In the genomic region with DNA sequence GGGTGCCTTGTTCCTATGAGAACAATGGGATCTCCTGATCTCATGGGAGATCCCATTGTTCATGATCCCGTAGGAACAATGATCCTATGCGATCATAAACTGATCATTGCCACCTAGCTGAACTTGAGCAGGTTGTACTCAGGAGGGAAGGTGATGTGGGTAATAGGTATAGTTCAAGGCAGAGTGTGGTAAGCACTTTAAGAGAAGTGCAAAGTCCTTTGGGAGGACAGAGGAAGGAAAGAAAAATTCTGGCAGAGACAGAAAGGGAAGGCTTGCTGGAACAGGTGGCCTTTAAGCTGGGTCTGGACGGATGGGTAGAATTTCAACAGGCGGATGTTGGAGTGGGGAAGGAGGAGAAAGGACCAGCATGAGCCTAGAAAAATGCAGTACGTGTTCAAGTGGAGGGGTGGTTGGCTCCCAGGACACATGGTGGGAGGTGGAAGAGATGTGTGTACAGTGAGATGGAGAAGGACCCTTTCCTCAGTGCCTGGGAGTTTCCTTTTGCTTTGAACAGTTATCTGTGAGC, we compare ENCODE assay signal across 22 cellular contexts. TPM values are rescaled to one million over a fixed set of nuclear protein-coding genes. Genes with fewer than 3 reads are reported as not detected.
DNase-seq lines count a peak whose midpoint lies in the region; ATAC-seq and TF ChIP-seq lines count a peak whose summit lies in the region.
"Had no signal": no experiment of that assay in that cellular context is flagged by ENCODE, and none has a peak within 500 bp of the region (broad histone marks: within the 10 kb centered on the region; RNA-seq: fewer than 3 reads in every experiment).

No MANE protein-coding gene starts in this region.

- no peaks in the 10 kb centered on the region for H3K36me3 Mint-ChIP-seq in activated naive CD4-positive, alpha-beta T cell treated with anti-CD3 and anti-CD28 coated beads, Interleukin-2, amount 50 U/mL, for 24 hours
- no peaks in the 10 kb centered on the region for H3K36me3 Mint-ChIP-seq in activated naive CD4-positive, alpha-beta T cell treated with anti-CD3 and anti-CD28 coated beads, Interleukin-2, amount 10 ng/mL, durations not matched to agents 7 days and 5 days
- H3K36me3 Mint-ChIP-seq: CD4-positive, CD25-positive, alpha-beta regulatory T cell; CD8-positive, alpha-beta T cell had no signal

- H3K27me3 ChIP-seq in BLaER1 treated with 17β-estradiol and CSF1 and Interleukin-3, amounts not matched to agents 10 nM and 100 nM: no peaks in the 10 kb centered on the region
- no peaks in the 10 kb centered on the region for H3K27me3 ChIP-seq in ovary
- H3K27me3 ChIP-seq: BE2C had no signal

- no peaks in the 10 kb centered on the region for H3K27me3 Mint-ChIP-seq in activated naive CD4-positive, alpha-beta T cell treated with anti-CD3 and anti-CD28 coated beads, Interleukin-2, amount 50 U/mL, for 24 hours
- H3K27me3 Mint-ChIP-seq in activated naive CD4-positive, alpha-beta T cell treated with anti-CD3 and anti-CD28 coated beads, Interleukin-2, amount 10 ng/mL, durations not matched to agents 7 days and 5 days: no peaks in the 10 kb centered on the region
- H3K27me3 Mint-ChIP-seq: CD4-positive, CD25-positive, alpha-beta regulatory T cell had no signal

- H3K4me2 ChIP-seq in BLaER1 treated with 17β-estradiol and CSF1 and Interleukin-3, amounts not matched to agents 10 nM and 100 nM: peak overlapping the region in 8 of 11 experiments; percentile 3 to 51 (median 20); a peak in 11 of 22 replicates
- H3K4me2 ChIP-seq: A549 had no signal

- H3K4me1 Mint-ChIP-seq in activated naive CD4-positive, alpha-beta T cell treated with anti-CD3 and anti-CD28 coated beads, Interleukin-2, amount 50 U/mL, for 24 hours: peaks cover 11% of the 10 kb centered on the region
- peaks cover 2% of the 10 kb centered on the region for H3K4me1 Mint-ChIP-seq in activated naive CD4-positive, alpha-beta T cell treated with anti-CD3 and anti-CD28 coated beads, Interleukin-2, amount 10 ng/mL, durations not matched to agents 7 days and 5 days
- H3K4me1 Mint-ChIP-seq: CD4-positive, CD25-positive, alpha-beta regulatory T cell had no signal

- H3K27ac Mint-ChIP-seq in activated naive CD4-positive, alpha-beta T cell treated with anti-CD3 and anti-CD28 coated beads, Interleukin-2, amount 50 U/mL, for 24 hours: peak overlapping the region; percentile 38
- no peak overlapping the region for H3K27ac Mint-ChIP-seq in activated naive CD4-positive, alpha-beta T cell treated with anti-CD3 and anti-CD28 coated beads, Interleukin-2, amount 10 ng/mL, durations not matched to agents 7 days and 5 days
- H3K27ac Mint-ChIP-seq: CD4-positive, CD25-positive, alpha-beta regulatory T cell; CD8-positive, alpha-beta T cell had no signal

- H3K9me3 ChIP-seq in BLaER1 treated with 17β-estradiol and CSF1 and Interleukin-3, amounts not matched to agents 10 nM and 100 nM (replicated peaks in 1 of 11): peaks cover 0 to 19% (median 13%) of the 10 kb centered on the region in 11 experiments; a peak in 10 of 22 replicates
- H3K9me3 ChIP-seq in mucosa of descending colon (no peaks in the 10 kb centered on the region), ovary (no peaks in the 10 kb centered on the region)
- H3K9me3 ChIP-seq: A549, BE2C, Caco-2 had no signal

- no peak overlapping the region for H3K27ac ChIP-seq in BLaER1 treated with 17β-estradiol and CSF1 and Interleukin-3, amounts not matched to agents 10 nM and 100 nM
- H3K27ac ChIP-seq in ovary: no peak overlapping the region
- H3K27ac ChIP-seq: A549, C4-2B, GM23248 had no signal

- DNase-seq in activated naive CD4-positive, alpha-beta T cell treated with anti-CD3 and anti-CD28 coated beads, Interleukin-2, amount 10 ng/mL, durations not matched to agents 7 days and 5 days: no peak
- DNase-seq in left colon (no peak), mucosa of descending colon (no peak), ovary (no peak), activated T-cell treated with anti-CD3 and anti-CD28 coated beads for 4 hours (no peak)
- DNase-seq: 8988T; ACHN; AML-193; BE2C; Caco-2; CD4-positive, CD25-positive, alpha-beta regulatory T cell; CD8-positive, alpha-beta T cell; DMS153; DND-41; GM23248; H7; HCEC 1CT had no signal

- H3K4me1 ChIP-seq in BLaER1 treated with 17β-estradiol and CSF1 and Interleukin-3, amounts not matched to agents 10 nM and 100 nM: peaks cover 7 to 31% (median 21%) of the 10 kb centered on the region in 10 experiments
- H3K4me1 ChIP-seq in mucosa of descending colon (ENCODE audit: low read depth) (no peaks in the 10 kb centered on the region), ovary (ENCODE audit: insufficient read depth) (no peaks in the 10 kb centered on the region)
- H3K4me1 ChIP-seq: A549, BE2C, Caco-2 had no signal

- no peaks in the 10 kb centered on the region for H4K20me1 ChIP-seq in BLaER1 treated with 17β-estradiol and CSF1 and Interleukin-3, amounts not matched to agents 10 nM and 100 nM

- no peak overlapping the region for H3K4me3 Mint-ChIP-seq in activated naive CD4-positive, alpha-beta T cell treated with anti-CD3 and anti-CD28 coated beads, Interleukin-2, amount 50 U/mL, for 24 hours
- H3K4me3 Mint-ChIP-seq in activated naive CD4-positive, alpha-beta T cell treated with anti-CD3 and anti-CD28 coated beads, Interleukin-2, amount 10 ng/mL, durations not matched to agents 7 days and 5 days: no peak overlapping the region
- H3K4me3 Mint-ChIP-seq: CD4-positive, CD25-positive, alpha-beta regulatory T cell; CD8-positive, alpha-beta T cell had no signal

- H3K36me3 ChIP-seq in BLaER1 treated with 17β-estradiol and CSF1 and Interleukin-3, amounts not matched to agents 10 nM and 100 nM: no peaks in the 10 kb centered on the region
- H3K36me3 ChIP-seq in mucosa of descending colon (ENCODE audit: low read depth) (no peaks in the 10 kb centered on the region), ovary (no peaks in the 10 kb centered on the region)
- H3K36me3 ChIP-seq: BE2C had no signal

- CTCF ChIA-PET in activated naive CD4-positive, alpha-beta T cell treated with anti-CD3 and anti-CD28 coated beads, Interleukin-2, amount 10 ng/mL, durations not matched to agents 7 days and 5 days (lab: Charles Lee): interaction anchor here (0.6 kb wide), 1 partner anchor 467 kb away, joined by 3 read pairs; no protein-coding TSS in a partner anchor

- no peak overlapping the region for H3K4me3 ChIP-seq in BLaER1 treated with 17β-estradiol and CSF1 and Interleukin-3, amounts not matched to agents 10 nM and 100 nM
- H3K4me3 ChIP-seq in mucosa of descending colon (no peak overlapping the region), ovary (no peak overlapping the region)
- H3K4me3 ChIP-seq: A549, GM23248 had no signal

- ATAC-seq in left colon (peak; percentile 80), mucosa of descending colon (peak; percentile 60)
- ATAC-seq: A549; CD8-positive, alpha-beta T cell had no signal

- WGBS in ovary, 3 donors: 76 to 78% (median 77%) methylated on average over 5 of the region's 5 CpGs

- TF ChIP-seq CTCF in mucosa of descending colon (IDR thresholded peaks at IDR 0.05) (no peak), ovary (IDR thresholded peaks at IDR 0.05) (no peak)

- no peak for TF ChIP-seq POLR2A in ovary (IDR thresholded peaks at IDR 0.05)

- intact Hi-C loops in left colon (cut with DNase I, micrococcal nuclease) (no loop called here), mucosa of descending colon (cut with DNase I, micrococcal nuclease) (no loop called here), ovary (cut with DNase I) (no loop called here)

- no peak for TF ChIP-seq EP300 in ovary (IDR thresholded peaks at IDR 0.05)

- H3K9me3 Mint-ChIP-seq in activated naive CD4-positive, alpha-beta T cell treated with anti-CD3 and anti-CD28 coated beads, Interleukin-2, amount 50 U/mL, for 24 hours: no peaks in the 10 kb centered on the region
- no peaks in the 10 kb centered on the region for H3K9me3 Mint-ChIP-seq in activated naive CD4-positive, alpha-beta T cell treated with anti-CD3 and anti-CD28 coated beads, Interleukin-2, amount 10 ng/mL, durations not matched to agents 7 days and 5 days
- H3K9me3 Mint-ChIP-seq: CD8-positive, alpha-beta T cell had no signal

- no peak overlapping the region for H3K9ac ChIP-seq in BLaER1 treated with 17β-estradiol and CSF1 and Interleukin-3, amounts not matched to agents 10 nM and 100 nM
- H3K9ac ChIP-seq: GM23248 had no signal

RNA-seq across cellular contexts. Expression of gene GREM2, which starts 22.3 kb away (rescaled TPM):
- total RNA-seq in left colon (1 to 10 TPM; 2.5 to 10.0 TPM), mucosa of descending colon (10 to 100 TPM in 1 of 3 donors, 1 to 10 TPM in 2; 5.1 to 25.5 (median 6.0) TPM), ovary (10 to 100 TPM in 2 of 7 donors, 1 to 10 TPM in 4, under 1 TPM in 1; 0.95 to 16.7 (median 5.4) TPM)
- polyA plus RNA-seq in ovary: 1 to 10 TPM; 2.3 to 8.5 TPM
- total RNA-seq: CD4-positive, CD25-positive, alpha-beta regulatory T cell; CD8-positive, alpha-beta T cell; H1 had no signal
- polyA plus RNA-seq: CD4-positive, CD25-positive, alpha-beta regulatory T cell had no signal
